Comparison of ENCODE assay signal across 1 cellular context in genomic region chr11:34063061-34063795, GRCh38.
TF ChIP-seq lines count a peak whose summit lies in the region.

No MANE protein-coding gene starts in this region.

TF ChIP-seq in K562, 482 proteins besides CTCF, POLR2A, EP300 and RAD21:
- TF ChIP-seq SUPT5H (IDR thresholded peaks at IDR 0.05) (peak; percentile 33; the same call in 1 of the 2 replicates), BRF2 (IDR thresholded peaks at IDR 0.05; ENCODE audit: borderline replicate concordance, insufficient read depth, insufficient read length) (no peak), POLR2AphosphoS5 (IDR thresholded peaks at IDR 0.05; ENCODE audit: control insufficient read depth, insufficient read depth, low read depth, low read length) (peak; percentile 18; the same call in 1 of the 2 replicates)
